6 cellular contexts compared by ENCODE assay signal in the genomic region with DNA sequence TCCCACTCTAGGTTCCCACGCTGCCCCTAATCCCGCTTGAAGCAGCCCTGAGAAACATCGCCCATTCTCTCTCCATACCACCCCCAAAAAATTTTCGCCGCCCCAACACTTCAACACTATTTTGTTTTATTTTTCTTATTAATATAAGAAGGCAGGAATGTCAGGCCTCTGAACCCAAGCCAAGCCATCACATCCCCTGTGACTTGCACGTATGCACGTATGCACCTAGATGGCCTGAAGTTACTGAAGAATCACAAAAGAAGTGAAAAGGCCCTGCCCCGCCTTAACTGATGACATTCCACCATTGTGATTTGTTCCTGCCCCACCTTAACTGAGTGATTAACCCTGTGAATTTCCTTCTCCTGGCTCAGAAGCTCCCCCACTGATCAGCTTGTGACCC.
DNase-seq lines count a peak whose midpoint lies in the region; ATAC-seq and TF ChIP-seq lines count a peak whose summit lies in the region.
"Not testable (repeated sequence)": the region's sequence is repeated elsewhere in the genome, so short reads cannot be mapped to it uniquely, and the experiment has no call there.

No MANE protein-coding gene starts in this region.

- H3K4me2 ChIP-seq in GM23338: not testable (repeated sequence)
- peak overlapping the region; percentile 98 for H3K4me2 ChIP-seq in PC-9

- intact Hi-C loops in PC-9 (cut with micrococcal nuclease; ENCODE audit: unreplicated experiment): not testable (repeated sequence)

- not testable (repeated sequence) for H3K27me3 ChIP-seq in GM23338 (ENCODE audit: insufficient read depth); HUES6 (ENCODE audit: control insufficient read depth, insufficient read depth, low read length); PC-9 (ENCODE audit: insufficient read depth, low read depth); endodermal cell (ENCODE audit: control insufficient read depth, insufficient read depth, low read length, poor library complexity, severe bottlenecking); foreskin keratinocyte

- H3K9me2 ChIP-seq in GM23338 (ENCODE audit: insufficient read depth); PC-9 (ENCODE audit: insufficient read depth): not testable (repeated sequence)

- H3F3A ChIP-seq in GM23338 (replicated peaks; ENCODE audit: low read depth): not testable (repeated sequence)
- H3F3A ChIP-seq in PC-9 (ENCODE audit: insufficient read depth, low read depth): peaks cover 28% of the 10 kb centered on the region; the same call in 1 of the 2 replicates

- POLR2A ChIA-PET in PC-9 (lab: Charles Lee; ENCODE audit: unreplicated experiment): not testable (repeated sequence)

- H4K20me1 ChIP-seq in GM23338 (replicated peaks; ENCODE audit: insufficient read depth); PC-9 (ENCODE audit: insufficient read depth): not testable (repeated sequence)

- not testable (repeated sequence) for H3K36me3 ChIP-seq in GM23338 (ENCODE audit: insufficient read depth); endodermal cell (ENCODE audit: control insufficient read depth, insufficient read depth, low read length)
- H3K36me3 ChIP-seq in HUES6 (ENCODE audit: control insufficient read depth, insufficient read depth, low read length) (peaks cover 30% of the 10 kb centered on the region; the same call in 1 of the 2 replicates), PC-9 (ENCODE audit: low read depth) (peaks cover 23% of the 10 kb centered on the region)

- BruUV-seq in PC-9 (replicated peaks; lab: Mats Ljungman, UMichigan): not testable (repeated sequence)

- WGBS in endodermal cell (ENCODE audit: insufficient coverage in 1 of 2, insufficient read length in 1 of 2), 2 experiments: 48 to 50% methylated on average over 2 to 6 of the region's 8 CpGs

- H3K4me1 Mint-ChIP-seq in GM23338 (peaks cover 43% of the 10 kb centered on the region), endodermal cell (peaks cover 37% of the 10 kb centered on the region)

- H3K27ac Mint-ChIP-seq in GM23338: peak overlapping the region; percentile 73; the same call in 1 of the 2 replicates
- not testable (repeated sequence) for H3K27ac Mint-ChIP-seq in endodermal cell

- H3K4me1 ChIP-seq in GM23338 (ENCODE audit: insufficient read depth) (peaks cover 25% of the 10 kb centered on the region), HUES6 (ENCODE audit: control insufficient read depth, insufficient read depth, low read length) (peaks cover 14% of the 10 kb centered on the region), PC-9 (replicated peaks; ENCODE audit: insufficient read depth) (peaks cover 36% of the 10 kb centered on the region), foreskin keratinocyte (peaks cover 11% of the 10 kb centered on the region)
- H3K4me1 ChIP-seq in endodermal cell (ENCODE audit: control insufficient read depth, insufficient read depth, low read length): not testable (repeated sequence)

- H3K9me3 Mint-ChIP-seq in GM23338, endodermal cell: not testable (repeated sequence)

- not testable (repeated sequence) for H3K4me3 ChIP-seq in GM23338
- H3K4me3 ChIP-seq in HUES6 (ENCODE audit: low read depth, low read length): peak overlapping the region; percentile 53; the same call in 1 of the 2 replicates
- peak overlapping the region; percentile 88; the same call in 1 of the 2 replicates for H3K4me3 ChIP-seq in PC-9
- H3K4me3 ChIP-seq in endodermal cell (ENCODE audit: low read length): peak overlapping the region; percentile 79

- CTCF ChIA-PET in PC-9 (lab: Charles Lee): interaction anchor here (1.1 kb wide), 1 partner anchor 9 kb away, joined by 4 read pairs; no protein-coding TSS in a partner anchor

- not testable (repeated sequence) for ATAC-seq in GM23338, foreskin keratinocyte

- not testable (repeated sequence) for H2AFZ ChIP-seq in GM23338, PC-9

- peak overlapping the region; percentile 70 for H3K9ac ChIP-seq in HUES6 (ENCODE audit: low read length)
- peak overlapping the region; percentile 87 for H3K9ac ChIP-seq in endodermal cell (ENCODE audit: extremely low read depth, low read length, poor library complexity, severe bottlenecking)

- not testable (repeated sequence) for TF ChIP-seq CTCF in GM23338 (conservative IDR thresholded peaks at IDR 0.05; ENCODE audit: low read depth in 2 of 2); PC-9 (conservative IDR thresholded peaks at IDR 0.05); endodermal cell (conservative IDR thresholded peaks at IDR 0.05); foreskin keratinocyte (conservative IDR thresholded peaks at IDR 0.05)

- H3K9me3 ChIP-seq in HUES6 (ENCODE audit: control insufficient read depth, insufficient read depth, low read depth, low read length); PC-9 (ENCODE audit: insufficient read depth, low read depth); endodermal cell (ENCODE audit: control insufficient read depth, low read length): not testable (repeated sequence)

- not testable (repeated sequence) for H3K27me3 Mint-ChIP-seq in GM23338 (ENCODE audit: insufficient read depth, low read depth, poor library complexity); endodermal cell (ENCODE audit: insufficient read depth)

- not testable (repeated sequence) for H3K36me3 Mint-ChIP-seq in GM23338 (ENCODE audit: low read depth)
- peaks cover 27% of the 10 kb centered on the region for H3K36me3 Mint-ChIP-seq in endodermal cell (ENCODE audit: low read depth)

- not testable (repeated sequence) for H3K4me3 Mint-ChIP-seq in GM23338, endodermal cell

- peak overlapping the region; percentile 98 for H3K27ac ChIP-seq in GM23338 (ENCODE audit: low read depth)
- H3K27ac ChIP-seq in HUES6 (ENCODE audit: low read depth, low read length): peak overlapping the region; percentile 88; the same call in 1 of the 2 replicates
- peak overlapping the region; percentile 82; the same call in 1 of the 2 replicates for H3K27ac ChIP-seq in PC-9
- H3K27ac ChIP-seq in endodermal cell (ENCODE audit: low read depth, low read length): not testable (repeated sequence)
- peak overlapping the region; percentile 89 for H3K27ac ChIP-seq in foreskin keratinocyte

- not testable (repeated sequence) for H3K79me2 ChIP-seq in GM23338 (replicated peaks; ENCODE audit: insufficient read depth)
- H3K79me2 ChIP-seq in PC-9 (ENCODE audit: low read depth): peaks cover 67% of the 10 kb centered on the region

- not testable (repeated sequence) for DNase-seq in GM23338 (ENCODE audit: low spot score); foreskin keratinocyte
- DNase-seq in PC-9: peak; percentile 8 to 31
- peak; percentile 57 for DNase-seq in endodermal cell
- peak; percentile 9 for DNase-seq in islet precursor cell
